Comparison of ENCODE assay signal across 8 cellular contexts in the genomic region with DNA sequence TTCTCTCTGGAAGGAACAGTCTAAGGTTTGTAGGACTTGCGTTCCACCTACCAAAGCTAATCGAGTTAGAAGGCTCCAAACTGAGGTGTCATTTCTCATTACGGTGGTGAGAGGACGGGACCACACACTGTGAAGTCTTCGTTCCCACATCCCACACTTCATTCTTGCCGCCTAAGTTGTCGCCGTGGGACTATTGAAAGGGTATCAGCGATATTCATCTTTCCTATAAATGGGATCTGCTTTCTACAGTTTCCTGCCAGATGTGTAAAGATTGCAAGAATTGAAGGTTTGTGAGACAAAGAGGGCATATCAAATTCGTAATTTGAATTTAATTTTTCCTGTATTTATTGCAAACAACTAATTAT. TPM values are rescaled to one million over a fixed set of nuclear protein-coding genes. Genes with fewer than 3 reads are reported as not detected.
DNase-seq lines count a peak whose midpoint lies in the region; ATAC-seq and TF ChIP-seq lines count a peak whose summit lies in the region.

No MANE protein-coding gene starts in this region.

- H3K9ac ChIP-seq in H9 (ENCODE audit: extremely low read depth, insufficient read length, low read length) = peak overlapping the region; percentile 75
- peak overlapping the region; percentile 70 for H3K9ac ChIP-seq in SU-DHL-6 (ENCODE audit: low read length)

- no peak for ATAC-seq in gastroesophageal sphincter
- no peak for ATAC-seq in HG02759 (IDR thresholded peaks at IDR 0.05; ENCODE audit: unreplicated experiment)

- TF ChIP-seq EP300 in gastroesophageal sphincter (IDR thresholded peaks at IDR 0.05) = no peak

- no peaks in the 10 kb centered on the region for H3K27me3 Mint-ChIP-seq in H9 (ENCODE audit: low read depth)

- no peak overlapping the region for H4K91ac ChIP-seq in H9 (ENCODE audit: insufficient read length, low read depth, low read length)

- no peak overlapping the region for H2BK20ac ChIP-seq in H9 (ENCODE audit: low read depth, low read length, poor library complexity, severe bottlenecking)

- H2BK15ac ChIP-seq in H9 (ENCODE audit: low read depth, low read length) = no peak overlapping the region

- no peak for DNase-seq in H9
- DNase-seq in GOT3 (lab: John Stamatoyannopoulos, UW) = no peak
- DNase-seq in A172 (ENCODE audit: low spot score) = no peak
- DNase-seq in activated gamma-delta T cell treated with Interleukin-2 at 50 U/mL for 16 hours = no peak

- no peak overlapping the region for H2BK120ac ChIP-seq in H9 (ENCODE audit: low read depth, low read length, poor library complexity, severe bottlenecking)

- H2BK5ac ChIP-seq in H9 (ENCODE audit: insufficient read length, low read length) = no peak overlapping the region

- H4K5ac ChIP-seq in H9 (ENCODE audit: insufficient read length, low read depth, low read length) = no peak overlapping the region

- H4K20me1 ChIP-seq in H9 (ENCODE audit: control insufficient read depth, insufficient read depth, insufficient read length) = no peaks in the 10 kb centered on the region
- H4K20me1 ChIP-seq in SU-DHL-6 (ENCODE audit: low read depth, low read length) = peaks cover 10% of the 10 kb centered on the region; the same call in 1 of the 2 replicates

- no peaks in the 10 kb centered on the region for H3K4me1 ChIP-seq in H9 (ENCODE audit: insufficient read depth, low read length)
- H3K4me1 ChIP-seq in gastroesophageal sphincter = peaks cover 0 to 37% (median 7%) of the 10 kb centered on the region in 3 donors

- H3K9me2 ChIP-seq in SU-DHL-6 (replicated peaks; ENCODE audit: insufficient read depth, low read length) = no peaks in the 10 kb centered on the region

- H3K56ac ChIP-seq in H9 (ENCODE audit: insufficient read length, low read depth, low read length) = no peak overlapping the region

- no peak overlapping the region for H2AK5ac ChIP-seq in H9 (ENCODE audit: insufficient read length, low read length)

- no CpG with 5 or more reads among the region's 10 CpGs for WGBS in H9 (ENCODE audit: extremely low coverage, insufficient read length, low lambda C conversion rate)
- 1% methylated on average over 10 of the region's 10 CpGs for WGBS in gastroesophageal sphincter (ENCODE audit: low coverage in 1 of 2), 2 donors

- peaks cover 22 to 33% (median 29%) of the 10 kb centered on the region in 3 experiments for H3K36me3 Mint-ChIP-seq in H9 (ENCODE audit: insufficient read depth in 1 of 3, low read depth in 3 of 3)

- no peaks in the 10 kb centered on the region for H3K27me3 ChIP-seq in H9 (ENCODE audit: insufficient read depth, low read length)
- H3K27me3 ChIP-seq in SU-DHL-6 (ENCODE audit: low read length) = no peaks in the 10 kb centered on the region
- H3K27me3 ChIP-seq in gastroesophageal sphincter = no peaks in the 10 kb centered on the region

- no peak overlapping the region for H3K23ac ChIP-seq in H9 (ENCODE audit: insufficient read length, low read depth, low read length)

- peaks cover 4% of the 10 kb centered on the region for H3K23me2 ChIP-seq in H9 (ENCODE audit: insufficient read length, low read depth, low read length, poor library complexity, severe bottlenecking)

- H3K36me3 ChIP-seq in SU-DHL-6 (ENCODE audit: low read length) (peaks cover 12% of the 10 kb centered on the region), gastroesophageal sphincter (peaks cover 0 to 18% of the 10 kb centered on the region in 2 donors)

- no peak overlapping the region for H3K14ac ChIP-seq in H9 (ENCODE audit: insufficient read depth, low read length)

- peak overlapping the region; percentile 98 to 99 for H3K4me3 Mint-ChIP-seq in H9

- peaks cover 9 to 12% of the 10 kb centered on the region in 2 experiments for H3K4me1 Mint-ChIP-seq in H9

- H2BK12ac ChIP-seq in H9 (ENCODE audit: insufficient read length, low read depth, low read length) = no peak overlapping the region

- H3K18ac ChIP-seq in H9 (ENCODE audit: insufficient read length, low read depth, low read length) = peak overlapping the region; percentile 9

- peaks cover 40% of the 10 kb centered on the region for H3F3A ChIP-seq in SU-DHL-6 (ENCODE audit: insufficient read depth)

- H3K4me2 ChIP-seq in H9 (ENCODE audit: insufficient read depth, insufficient read length, low read length) (peak overlapping the region; percentile 82), SU-DHL-6 (ENCODE audit: low read depth, low read length, poor library complexity, severe bottlenecking) (peak overlapping the region; percentile 97)

- TF ChIP-seq CTCF in H9 (conservative IDR thresholded peaks at IDR 0.05) (no peak), SU-DHL-6 (IDR thresholded peaks at IDR 0.05; ENCODE audit: insufficient read depth, low read length, poor library complexity, severe bottlenecking) (no peak), gastroesophageal sphincter (IDR thresholded peaks at IDR 0.05) (no peak)

- no peak overlapping the region for H3K4ac ChIP-seq in H9 (ENCODE audit: low read depth, low read length)

- peaks cover 6% of the 10 kb centered on the region; the same call in 1 of the 2 replicates for H3K79me2 ChIP-seq in H9 (ENCODE audit: insufficient read depth, low read length)
- H3K79me2 ChIP-seq in SU-DHL-6 (ENCODE audit: insufficient read depth, low read length) = peaks cover 63% of the 10 kb centered on the region

- H4K8ac ChIP-seq in H9 (replicated peaks; ENCODE audit: insufficient read length, low read depth, low read length) = no peak overlapping the region

- H3K27ac ChIP-seq in H9 (ENCODE audit: insufficient read length, low read depth, low read length) (peak overlapping the region; percentile 35), SU-DHL-6 (ENCODE audit: low read depth, low read length) (peak overlapping the region; percentile 81), gastroesophageal sphincter (peak overlapping the region; percentile 21 to 96 (median 94)), skin epidermis (peak overlapping the region in 20 of 21 experiments; percentile 56 to 94 (median 88))

- H3K9me3 ChIP-seq in H9 (ENCODE audit: control insufficient read depth, low read depth, low read length) (no peaks in the 10 kb centered on the region), SU-DHL-6 (ENCODE audit: insufficient read depth, low read length) (no peaks in the 10 kb centered on the region), gastroesophageal sphincter (no peaks in the 10 kb centered on the region)

- TF ChIP-seq POLR2A in gastroesophageal sphincter (IDR thresholded peaks at IDR 0.05) = no peak

- no peaks in the 10 kb centered on the region for H3K9me3 Mint-ChIP-seq in H9

- H3K4me3 ChIP-seq in SU-DHL-6 (ENCODE audit: insufficient read depth, low read length, poor library complexity, severe bottlenecking) (peak overlapping the region; percentile 68), gastroesophageal sphincter (peak overlapping the region; percentile 48 to 87), skin epidermis (peak overlapping the region; percentile 52 to 99 (median 86))

- H3K79me1 ChIP-seq in H9 (ENCODE audit: insufficient read depth, low read depth, low read length, poor library complexity, severe bottlenecking) = no peaks in the 10 kb centered on the region

- no peak overlapping the region for H2AFZ ChIP-seq in H9 (ENCODE audit: low read length)
- H2AFZ ChIP-seq in SU-DHL-6 (ENCODE audit: low read depth, low read length, severe bottlenecking) = peak overlapping the region; percentile 7

- no peak overlapping the region for H3T11ph ChIP-seq in H9 (ENCODE audit: low read length)

- H3K27ac Mint-ChIP-seq in H9 = peak overlapping the region; percentile 93 to 96 (median 95)

RNA-seq across cellular contexts. Expression of gene TRIM37, which starts 0.6 kb away (rescaled TPM):
- total RNA-seq in H9 (2021) (47.8 and 52.1 TPM in 2 replicates), gastroesophageal sphincter (10 to 100 TPM; 27.6 to 30.7 (median 28.6) TPM)
- 63.4 and 68.8 TPM in 2 replicates for total RNA-seq in A172 (2014; rRNA removed; shearing (Covaris generic))

RNA-seq across cellular contexts. Expression of gene SKA2, which starts 47.7 kb away (rescaled TPM):
- total RNA-seq in H9 (2021) (83.7 and 91.9 TPM in 2 replicates), gastroesophageal sphincter (10 to 100 TPM; 40.8 to 73.0 (median 47.3) TPM)
- 223 and 313 TPM in 2 replicates for total RNA-seq in A172 (2014; rRNA removed; shearing (Covaris generic))

RNA-seq across cellular contexts. Expression of gene PRR11, which starts 48.3 kb away (rescaled TPM):
- total RNA-seq in H9 (2021) (70.6 and 70.7 TPM in 2 replicates), gastroesophageal sphincter (1 to 10 TPM in 3 of 4 donors, not detected in 1; 1.5 to 3.3 (median 1.7) TPM)
- 29.4 and 32.5 TPM in 2 replicates for total RNA-seq in A172 (2014; rRNA removed; shearing (Covaris generic))

Comparison
In these comparisons a context has a peak if more than half of its experiments do, and no peak if none do; other contexts are left out.
1. H3K27ac ChIP-seq: peak in every context shown above with its lines; median percentile 94 in gastroesophageal sphincter; 88 in skin epidermis; 81 in SU-DHL-6; 35 in H9.